In genomic region chr11:122910775-122911174, GRCh38 we compare ENCODE assay signal across 9 cellular contexts. TPM values are rescaled to one million over a fixed set of nuclear protein-coding genes. Genes with fewer than 3 reads are reported as not detected.
DNase-seq lines count a peak whose midpoint lies in the region; ATAC-seq, FAIRE-seq and TF ChIP-seq lines count a peak whose summit lies in the region.
"Had no signal": no experiment of that assay in that cellular context is flagged by ENCODE, and none has a peak within 500 bp of the region (broad histone marks: within the 10 kb centered on the region; RNA-seq: fewer than 3 reads in every experiment).

No MANE protein-coding gene starts in this region.

- WGBS in liver, result 57% methylated on average over 4 of the region's 4 CpGs

- DNase-seq in EH (ENCODE audit: low read depth) (peak; percentile 30), M059J (ENCODE audit: low read depth) (peak; percentile 29), astrocyte (ENCODE audit: low read depth) (peak; percentile 16), RPMI8226 (no peak), mucosa of gallbladder (ENCODE audit: low spot score) (no peak)
- DNase-seq: thyroid gland had no signal

- H3K27me3 ChIP-seq in astrocyte (ENCODE audit: insufficient read depth, low read length) (no peaks in the 10 kb centered on the region), liver (ENCODE audit: control insufficient read depth in 4 of 4, insufficient read depth in 4 of 4, low read length in 3 of 4) (peaks cover 0 to 3% (median 0%) of the 10 kb centered on the region in 4 donors)
- H3K27me3 ChIP-seq: thyroid gland had no signal

- no peaks in the 10 kb centered on the region for H3K27me3 Mint-ChIP-seq in astrocyte (ENCODE audit: low read depth, unreplicated experiment)
- H3K27me3 Mint-ChIP-seq in activated T-helper 17 cell treated with anti-CD3 and anti-CD28 coated beads, Interleukin-2, amount 50 U/mL, for 72 hours, result no peaks in the 10 kb centered on the region

- no peaks in the 10 kb centered on the region for H3K9me3 Mint-ChIP-seq in astrocyte (ENCODE audit: unreplicated experiment)
- H3K9me3 Mint-ChIP-seq in activated T-helper 17 cell treated with anti-CD3 and anti-CD28 coated beads, Interleukin-2, amount 50 U/mL, for 72 hours, result no peaks in the 10 kb centered on the region

- no peaks in the 10 kb centered on the region for H3K36me3 ChIP-seq in astrocyte (ENCODE audit: insufficient read depth, low read length)
- no peaks in the 10 kb centered on the region for H3K36me3 ChIP-seq in liver (ENCODE audit: control insufficient read depth in 4 of 4, insufficient read depth in 3 of 4, low read depth in 1 of 4, low read length in 3 of 4)
- H3K36me3 ChIP-seq: thyroid gland had no signal

- no peak overlapping the region for H3K27ac Mint-ChIP-seq in astrocyte (ENCODE audit: unreplicated experiment)
- H3K27ac Mint-ChIP-seq in activated T-helper 17 cell treated with anti-CD3 and anti-CD28 coated beads, Interleukin-2, amount 50 U/mL, for 72 hours, result no peak overlapping the region

- no peaks in the 10 kb centered on the region for H3K36me3 Mint-ChIP-seq in astrocyte (ENCODE audit: low read depth, unreplicated experiment)
- no peaks in the 10 kb centered on the region for H3K36me3 Mint-ChIP-seq in activated T-helper 17 cell treated with anti-CD3 and anti-CD28 coated beads, Interleukin-2, amount 50 U/mL, for 72 hours (ENCODE audit: low read depth)

- H2AFZ ChIP-seq in astrocyte (ENCODE audit: low read depth, low read length), result no peak overlapping the region
- H2AFZ ChIP-seq: parathyroid adenoma had no signal

- FAIRE-seq in astrocyte (lab: Jason Lieb, UNC), result peak; percentile 45

- no peaks in the 10 kb centered on the region for H3K79me2 ChIP-seq in astrocyte (ENCODE audit: insufficient read depth, low read length)
- H3K79me2 ChIP-seq: parathyroid adenoma had no signal

- no peak for ATAC-seq in activated T-helper 17 cell treated with anti-CD3 and anti-CD28 coated beads, Interleukin-2, amount 50 U/mL, for 72 hours (replicated peaks)

- no peak overlapping the region for H3K4me2 ChIP-seq in astrocyte (ENCODE audit: low read length)

- H3K27ac ChIP-seq in astrocyte (ENCODE audit: low read depth, low read length), result no peak overlapping the region
- H3K27ac ChIP-seq in liver (ENCODE audit: low read depth in 1 of 2, low read length in 2 of 2), result no peak overlapping the region
- H3K27ac ChIP-seq: parathyroid adenoma, thyroid gland had no signal

- H3K4me3 ChIP-seq in astrocyte (ENCODE audit: insufficient read depth, low read depth, low read length) (no peak overlapping the region), liver (ENCODE audit: low read depth in 1 of 3, low read length in 3 of 3) (no peak overlapping the region)
- H3K4me3 ChIP-seq: thyroid gland had no signal

- H3K4me3 Mint-ChIP-seq in astrocyte (ENCODE audit: unreplicated experiment), result no peak overlapping the region
- H3K4me3 Mint-ChIP-seq in activated T-helper 17 cell treated with anti-CD3 and anti-CD28 coated beads, Interleukin-2, amount 50 U/mL, for 72 hours, result no peak overlapping the region

- TF ChIP-seq CTCF in astrocyte (IDR thresholded peaks at IDR 0.05; ENCODE audit: insufficient read depth, low read depth, low read length), result peak; percentile 27
- peak; percentile 25 for TF ChIP-seq CTCF in liver (IDR thresholded peaks at IDR 0.05; ENCODE audit: low read depth, low read length, missing input control)

- H3K9ac ChIP-seq in astrocyte (ENCODE audit: low read length) (no peak overlapping the region), liver (ENCODE audit: low read depth in 1 of 2, low read length in 2 of 2) (no peak overlapping the region)
- H3K9ac ChIP-seq: parathyroid adenoma had no signal

- H3K4me1 Mint-ChIP-seq in astrocyte (ENCODE audit: low read depth, unreplicated experiment), result peaks cover 3% of the 10 kb centered on the region
- no peaks in the 10 kb centered on the region for H3K4me1 Mint-ChIP-seq in activated T-helper 17 cell treated with anti-CD3 and anti-CD28 coated beads, Interleukin-2, amount 50 U/mL, for 72 hours

- no peaks in the 10 kb centered on the region for H4K20me1 ChIP-seq in astrocyte (ENCODE audit: insufficient read depth, low read length)

- TF ChIP-seq RAD21 in liver (IDR thresholded peaks at IDR 0.05), result peak; percentile 65 to 68

- no peaks in the 10 kb centered on the region for H3K9me3 ChIP-seq in astrocyte (ENCODE audit: insufficient read depth, low read depth, low read length)
- no peaks in the 10 kb centered on the region for H3K9me3 ChIP-seq in liver (ENCODE audit: control insufficient read depth in 4 of 4, low read length in 3 of 4)
- H3K9me3 ChIP-seq: thyroid gland had no signal

- H3K4me1 ChIP-seq in astrocyte (ENCODE audit: insufficient read depth, low read length), result no peaks in the 10 kb centered on the region
- H3K4me1 ChIP-seq in liver (ENCODE audit: control insufficient read depth in 4 of 4, insufficient read depth in 4 of 4, low read length in 3 of 4), result no peaks in the 10 kb centered on the region
- H3K4me1 ChIP-seq: parathyroid adenoma had no signal

TF ChIP-seq in liver, 16 proteins besides CTCF, POLR2A, EP300 and RAD21:
- TF ChIP-seq NR2F2 (IDR thresholded peaks at IDR 0.05) (no peak), SP1 (IDR thresholded peaks at IDR 0.05) (no peak), YY1 (IDR thresholded peaks at IDR 0.05) (no peak), ATF3 (IDR thresholded peaks at IDR 0.05) (no peak), JUND (IDR thresholded peaks at IDR 0.05) (no peak), FOXA2 (IDR thresholded peaks at IDR 0.05) (no peak), EGR1 (IDR thresholded peaks at IDR 0.05; ENCODE audit: low read depth in 2 of 2) (no peak), HNF4A (conservative IDR thresholded peaks at IDR 0.05) (no peak), TAF1 (conservative IDR thresholded peaks at IDR 0.05) (no peak), RXRA (IDR thresholded peaks at IDR 0.05) (no peak), REST (IDR thresholded peaks at IDR 0.05) (no peak), HNF4G (IDR thresholded peaks at IDR 0.05) (no peak), GABPA (IDR thresholded peaks at IDR 0.05 in 1 of 2, conservative IDR thresholded peaks at IDR 0.05 in 1 of 2) (no peak), FOXA1 (IDR thresholded peaks at IDR 0.05) (no peak)
- TF ChIP-seq, protein P1, sequence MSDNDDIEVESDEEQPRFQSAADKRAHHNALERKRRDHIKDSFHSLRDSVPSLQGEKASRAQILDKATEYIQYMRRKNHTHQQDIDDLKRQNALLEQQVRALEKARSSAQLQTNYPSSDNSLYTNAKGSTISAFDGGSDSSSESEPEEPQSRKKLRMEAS (IDR thresholded peaks at IDR 0.05), result no peak
- TF ChIP-seq, protein P2, sequence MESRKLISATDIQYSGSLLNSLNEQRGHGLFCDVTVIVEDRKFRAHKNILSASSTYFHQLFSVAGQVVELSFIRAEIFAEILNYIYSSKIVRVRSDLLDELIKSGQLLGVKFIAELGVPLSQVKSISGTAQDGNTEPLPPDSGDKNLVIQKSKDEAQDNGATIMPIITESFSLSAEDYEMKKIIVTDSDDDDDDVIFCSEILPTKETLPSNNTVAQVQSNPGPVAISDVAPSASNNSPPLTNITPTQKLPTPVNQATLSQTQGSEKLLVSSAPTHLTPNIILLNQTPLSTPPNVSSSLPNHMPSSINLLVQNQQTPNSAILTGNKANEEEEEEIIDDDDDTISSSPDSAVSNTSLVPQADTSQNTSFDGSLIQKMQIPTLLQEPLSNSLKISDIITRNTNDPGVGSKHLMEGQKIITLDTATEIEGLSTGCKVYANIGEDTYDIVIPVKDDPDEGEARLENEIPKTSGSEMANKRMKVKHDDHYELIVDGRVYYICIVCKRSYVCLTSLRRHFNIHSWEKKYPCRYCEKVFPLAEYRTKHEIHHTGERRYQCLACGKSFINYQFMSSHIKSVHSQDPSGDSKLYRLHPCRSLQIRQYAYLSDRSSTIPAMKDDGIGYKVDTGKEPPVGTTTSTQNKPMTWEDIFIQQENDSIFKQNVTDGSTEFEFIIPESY (IDR thresholded peaks at IDR 0.05), result no peak

RNA-seq across cellular contexts. Expression of gene JHY, which starts 28.2 kb away (rescaled TPM):
- 6.2 and 6.8 TPM in 2 replicates for total RNA-seq in M059J (2014; rRNA removed; shearing (Covaris generic))
- total RNA-seq in astrocyte (2.7 and 3.9 TPM in 2 replicates), liver (under 1 TPM; 0.14 to 0.25 TPM), mucosa of gallbladder (2.4 TPM)
- polyA plus RNA-seq in liver, result under 1 TPM; 0.13 to 0.14 TPM
- total RNA-seq in activated T-helper 17 cell treated with anti-CD3 and anti-CD28 coated beads, Interleukin-2, amount 50 U/mL, for 72 hours, result 1 to 10 TPM; 1.2 to 1.5 TPM

Comparison
In these comparisons a context has a peak if more than half of its experiments do, and no peak if none do; other contexts are left out.
1. DNase-seq: peak in EH (single experiment), M059J (single experiment) and astrocyte (single experiment); none in RPMI8226 (single experiment) and mucosa of gallbladder (single experiment).